ENCODE assay signal across 24 cellular contexts in genomic region chr10:90443342-90443741, GRCh38.
"Had no signal": no experiment of that assay in that cellular context is flagged by ENCODE, and none has a peak within 500 bp of the region (broad histone marks: within the 10 kb centered on the region; RNA-seq: fewer than 3 reads in every experiment).

No MANE protein-coding gene starts in this region.

- H3K9me3 ChIP-seq: right lobe of liver, thyroid gland, vagina had no signal

- H3K36me3 ChIP-seq: neural progenitor cell, ovary, right lobe of liver, sigmoid colon, stomach, thoracic aorta, thyroid gland, tibial nerve, upper lobe of left lung, vagina had no signal

- H3K4me3 ChIP-seq: neural progenitor cell, ovary, psoas muscle, right lobe of liver, sigmoid colon, stomach, thoracic aorta, thyroid gland, tibial nerve, upper lobe of left lung, vagina had no signal

- H3K27ac ChIP-seq: neural progenitor cell, ovary, parathyroid adenoma, psoas muscle, right lobe of liver, sigmoid colon, stomach, thoracic aorta, thyroid gland, tibial nerve, upper lobe of left lung, vagina had no signal

- DNase-seq: natural killer cell; occipital lobe; ovary; posterior cingulate gyrus; psoas muscle; right cardiac atrium; right lobe of liver; sigmoid colon; small intestine; stimulated activated CD4-positive, alpha-beta T cell treated with anti-CD3 and anti-CD28 coated beads, Interleukin-15, amount 100 ng/mL, for 24 hours; stimulated activated CD4-positive, alpha-beta T cell treated with anti-CD3 and anti-CD28 coated beads, Interleukin-2, amount 100 ng/mL, for 24 hours; stimulated activated CD4-positive, alpha-beta T cell treated with anti-CD3 and anti-CD28 coated beads, Interleukin-2, amount 100 ng/mL, for 48 hours; stimulated activated CD4-positive, alpha-beta T cell treated with anti-CD3 and anti-CD28 coated beads, Interleukin-4, amount 100 ng/mL, for 24 hours; stimulated activated naive B cell treated with anti-CD40 and anti-IgM and Interleukin-4, amounts not matched to agents 10 μg/mL and 1 μg/mL and 100 μg/mL, for 72 hours; stimulated activated naive CD4-positive, alpha-beta T cell treated with Interleukin-2 at 50 U/mL for 16 hours; stomach; thyroid gland; trophoblast cell; upper lobe of left lung had no signal

- H3K4me1 ChIP-seq: neural progenitor cell, parathyroid adenoma, psoas muscle, right lobe of liver, sigmoid colon, stomach, thyroid gland, tibial nerve, upper lobe of left lung, vagina had no signal
